8 cellular contexts compared by ENCODE assay signal in genomic region chr22:20859615-20860014, GRCh38. TPM values are rescaled to one million over a fixed set of nuclear protein-coding genes. Genes with fewer than 3 reads are reported as not detected.
A peak's percentile ranks its signal among the peaks of the same experiment; 100 is the strongest.
DNase-seq lines count a peak whose midpoint lies in the region; ATAC-seq and TF ChIP-seq lines count a peak whose summit lies in the region.

No MANE protein-coding gene starts in this region.

- no peak for ATAC-seq in GM19467 (IDR thresholded peaks at IDR 0.05; ENCODE audit: unreplicated experiment)

- POLR2A ChIA-PET in PC-9 (lab: Charles Lee; ENCODE audit: unreplicated experiment) = no interaction called here

- peak overlapping the region; percentile 75 for H3K4me2 ChIP-seq in PC-9

- no TSS peak for BruUV-seq in PC-9 (replicated peaks; lab: Mats Ljungman, UMichigan)

- H3K36me3 ChIP-seq in ES-I3 (ENCODE audit: insufficient read depth, low read length) (no peaks in the 10 kb centered on the region), PC-9 (ENCODE audit: low read depth) (no peaks in the 10 kb centered on the region), esophagus squamous epithelium (peaks cover 0 to 36% (median 0%) of the 10 kb centered on the region in 3 donors), prostate gland (no peaks in the 10 kb centered on the region)

- TF ChIP-seq CTCF in PC-9 (conservative IDR thresholded peaks at IDR 0.05) (no peak), esophagus squamous epithelium (IDR thresholded peaks at IDR 0.05) (no peak), prostate gland (IDR thresholded peaks at IDR 0.05) (no peak)

- H2AFZ ChIP-seq in PC-9 = peak overlapping the region; percentile 89

- H3K27me3 ChIP-seq in PC-9 (ENCODE audit: insufficient read depth, low read depth) = no peaks in the 10 kb centered on the region
- no peaks in the 10 kb centered on the region for H3K27me3 ChIP-seq in esophagus squamous epithelium
- no peaks in the 10 kb centered on the region for H3K27me3 ChIP-seq in prostate gland (replicated peaks; ENCODE audit: insufficient read depth)

- peak overlapping the region; percentile 97; the same call in 1 of the 2 replicates for H3K9ac ChIP-seq in ES-I3 (ENCODE audit: low read depth, low read length)

- H3F3A ChIP-seq in PC-9 (ENCODE audit: insufficient read depth, low read depth) = 0 out of 2 replicates have a peak, but pooled peaks cover 5% of the 10 kb centered on the region

- H3K4me3 ChIP-seq in PC-9 (peak overlapping the region; percentile 90), esophagus squamous epithelium (peak overlapping the region; percentile 91 to 99 (median 94)), prostate gland (peak overlapping the region; percentile 87 to 95)

- H3K79me2 ChIP-seq in PC-9 (ENCODE audit: low read depth) = peaks cover 26% of the 10 kb centered on the region

- H3K27ac ChIP-seq in PC-9 (no peak overlapping the region), esophagus squamous epithelium (peak overlapping the region; percentile 92 to 96 (median 95)), prostate gland (peak overlapping the region; percentile 59 to 81)

- TF ChIP-seq POLR2A in esophagus squamous epithelium (IDR thresholded peaks at IDR 0.05) = no peak
- TF ChIP-seq POLR2A in prostate gland (IDR thresholded peaks at IDR 0.05) = no peak

- no peaks in the 10 kb centered on the region for H3K9me3 ChIP-seq in ES-I3 (ENCODE audit: control insufficient read depth, insufficient read depth, low read length)
- H3K9me3 ChIP-seq in PC-9 (ENCODE audit: insufficient read depth, low read depth) = no peaks in the 10 kb centered on the region
- no peaks in the 10 kb centered on the region for H3K9me3 ChIP-seq in esophagus squamous epithelium
- H3K9me3 ChIP-seq in prostate gland = no peaks in the 10 kb centered on the region

- no peaks in the 10 kb centered on the region for H3K9me2 ChIP-seq in PC-9 (ENCODE audit: insufficient read depth)

- H3K4me1 ChIP-seq in ES-I3 (ENCODE audit: insufficient read depth, low read length) = peaks cover 8% of the 10 kb centered on the region; the same call in 1 of the 2 replicates
- H3K4me1 ChIP-seq in PC-9 (replicated peaks; ENCODE audit: insufficient read depth) = peaks cover 6% of the 10 kb centered on the region
- H3K4me1 ChIP-seq in esophagus squamous epithelium = peaks cover 24 to 73% (median 43%) of the 10 kb centered on the region in 3 donors
- peaks cover 15% of the 10 kb centered on the region for H3K4me1 ChIP-seq in prostate gland (replicated peaks)

- 19 to 29% methylated on average over 6 to 8 of the region's 8 CpGs for WGBS in esophagus squamous epithelium, 2 donors
- 26% methylated on average over 8 of the region's 8 CpGs for WGBS in prostate gland

- no peaks in the 10 kb centered on the region; the same call in 1 of the 2 replicates for H4K20me1 ChIP-seq in PC-9 (ENCODE audit: insufficient read depth)

- intact Hi-C loops in PC-9 (cut with micrococcal nuclease; ENCODE audit: unreplicated experiment) = loop anchor here (2.0 kb wide), 1 partner anchor 57 kb away; the partner anchor contains the start of gene CRKL
- intact Hi-C loops in esophagus squamous epithelium (cut with DNase I) = loop anchor here (10.0 kb wide), 2 partner anchors 55 to 65 kb away; partner anchors contain the start of gene CRKL
- intact Hi-C loops in prostate gland (cut with DNase I) = loop anchor here (5.0 kb wide), 1 partner anchor 58 kb away; the partner anchor contains the start of gene CRKL

- DNase-seq in PC-9 (no peak), esophagus squamous epithelium (lab: John Stamatoyannopoulos, UW) (no peak), prostate gland (ENCODE audit: low spot score) (no peak), NCI-H2029 (lab: John Stamatoyannopoulos, UW) (no peak), NCI-H1436 (lab: John Stamatoyannopoulos, UW) (no peak)
- DNase-seq in stimulated activated CD8-positive, alpha-beta memory T cell treated with anti-CD3 and anti-CD28 coated beads, Interleukin-4, amount 100 ng/mL, for 48 hours = no peak

- CTCF ChIA-PET in PC-9 (lab: Charles Lee) = interaction anchor here (0.7 kb wide), 1 partner anchor 450 kb away, joined by 3 read pairs; no protein-coding TSS in a partner anchor

RNA-seq across cellular contexts. Expression of gene SNAP29, which starts 0.8 kb away (rescaled TPM):
- total RNA-seq in PC-9 (2021) (13.5 and 17.8 TPM in 2 replicates), esophagus squamous epithelium (10 to 100 TPM; 13.0 to 19.6 (median 17.1) TPM), prostate gland (10 to 100 TPM; 19.1 to 24.1 TPM)

RNA-seq across cellular contexts. Expression of gene PI4KA, which starts 1.0 kb away (rescaled TPM):
- total RNA-seq in PC-9 (2021) (24.7 and 27.9 TPM in 2 replicates), esophagus squamous epithelium (10 to 100 TPM; 25.4 to 48.6 (median 33.8) TPM), prostate gland (100 to 1,000 TPM in 1 of 2 donors, 10 to 100 TPM in 1; 74.2 to 115 TPM)

RNA-seq across cellular contexts. Expression of gene CRKL, which starts 57.6 kb away (rescaled TPM):
- total RNA-seq in PC-9 (2021) (45.8 and 49.7 TPM in 2 replicates), esophagus squamous epithelium (10 to 100 TPM; 38.2 to 46.2 (median 44.4) TPM), prostate gland (10 to 100 TPM; 41.6 to 72.0 TPM)
